Comparison of ENCODE assay signal across 11 cellular contexts in the genomic region with DNA sequence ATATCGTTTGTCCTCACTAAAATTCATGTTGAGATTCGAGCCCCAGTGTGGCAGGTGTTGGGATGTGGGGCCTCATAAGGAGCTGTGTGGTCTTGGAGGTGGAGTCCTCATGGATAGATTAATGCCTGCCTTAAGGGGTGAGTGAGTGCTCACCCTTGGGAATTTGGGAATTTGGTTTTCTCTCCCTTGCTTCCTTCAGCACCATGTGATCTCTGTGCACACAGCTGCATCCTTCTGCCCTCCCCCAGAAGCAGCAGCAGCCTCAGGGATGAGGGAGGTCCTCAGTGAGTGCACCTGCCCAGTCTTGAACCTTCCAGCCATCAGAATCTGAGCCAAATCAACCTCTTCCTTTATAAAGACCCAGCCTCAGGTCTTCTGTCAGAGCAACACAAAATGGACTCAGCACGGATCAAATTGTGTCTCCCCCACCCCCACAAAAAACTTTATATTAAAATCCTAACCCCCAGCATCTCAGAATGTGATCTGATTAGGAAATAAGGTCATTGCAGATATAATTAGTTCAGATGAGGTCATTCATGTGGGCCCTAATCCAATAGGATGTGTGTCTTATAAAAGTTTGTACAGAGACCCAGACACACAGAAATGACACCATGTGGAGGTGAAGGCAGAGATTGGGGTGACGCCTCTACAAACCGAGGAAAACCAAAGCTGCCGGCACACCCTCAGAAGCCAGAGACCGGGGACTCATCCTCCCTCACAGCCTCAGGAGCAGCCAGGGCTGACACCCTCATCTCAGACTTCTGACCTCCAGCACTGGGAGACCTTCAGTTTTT. TPM values are rescaled to one million over a fixed set of nuclear protein-coding genes. Genes with fewer than 3 reads are reported as not detected.
DNase-seq lines count a peak whose midpoint lies in the region; ATAC-seq and TF ChIP-seq lines count a peak whose summit lies in the region.
"Had no signal": no experiment of that assay in that cellular context is flagged by ENCODE, and none has a peak within 500 bp of the region (broad histone marks: within the 10 kb centered on the region; RNA-seq: fewer than 3 reads in every experiment).

No MANE protein-coding gene starts in this region.

- H3K27ac ChIP-seq in H9 (ENCODE audit: insufficient read length, low read depth, low read length): no peak overlapping the region

- no peak overlapping the region for H3K4me2 ChIP-seq in H9 (ENCODE audit: insufficient read depth, insufficient read length, low read length)

- H3K4me3 ChIP-seq in fibroblast of the aortic adventitia (ENCODE audit: low read depth, low read length): no peak overlapping the region

- no peaks in the 10 kb centered on the region for H4K20me1 ChIP-seq in H9 (ENCODE audit: control insufficient read depth, insufficient read depth, insufficient read length)

- H3K79me1 ChIP-seq in H9 (ENCODE audit: insufficient read depth, low read depth, low read length, poor library complexity, severe bottlenecking): no peaks in the 10 kb centered on the region

- H3K9me3 Mint-ChIP-seq in H9: no peaks in the 10 kb centered on the region
- H3K9me3 Mint-ChIP-seq: activated CD4-positive, alpha-beta memory T cell treated with anti-CD3 and anti-CD28 coated beads, Interleukin-2, amount 10 ng/mL, durations not matched to agents 7 days and 5 days had no signal

- H3K27me3 Mint-ChIP-seq in T-helper 17 cell (no peaks in the 10 kb centered on the region), H9 (ENCODE audit: low read depth) (peaks cover 8% of the 10 kb centered on the region)
- H3K27me3 Mint-ChIP-seq: activated CD4-positive, alpha-beta memory T cell treated with anti-CD3 and anti-CD28 coated beads, Interleukin-2, amount 10 ng/mL, durations not matched to agents 7 days and 5 days had no signal

- H4K8ac ChIP-seq in H9 (replicated peaks; ENCODE audit: insufficient read length, low read depth, low read length): no peak overlapping the region

- H3K4me1 Mint-ChIP-seq in T-helper 17 cell: peaks cover 13% of the 10 kb centered on the region
- peaks cover 3 to 13% of the 10 kb centered on the region in 2 experiments; a peak in 3 of 4 replicates for H3K4me1 Mint-ChIP-seq in H9

- H2AFZ ChIP-seq in H9 (ENCODE audit: low read length): no peak overlapping the region

- H4K91ac ChIP-seq in H9 (ENCODE audit: insufficient read length, low read depth, low read length): no peak overlapping the region

- no peak overlapping the region for H2BK5ac ChIP-seq in H9 (ENCODE audit: insufficient read length, low read length)

- peak overlapping the region; percentile 91 for H3K4me3 Mint-ChIP-seq in T-helper 17 cell
- H3K4me3 Mint-ChIP-seq in H9: no peak overlapping the region
- H3K4me3 Mint-ChIP-seq: activated CD4-positive, alpha-beta memory T cell treated with anti-CD3 and anti-CD28 coated beads, Interleukin-2, amount 10 ng/mL, durations not matched to agents 7 days and 5 days had no signal

- no peak for TF ChIP-seq CTCF in fibroblast of the aortic adventitia (IDR thresholded peaks at IDR 0.05; ENCODE audit: insufficient read depth, low read length)
- TF ChIP-seq CTCF in H9 (conservative IDR thresholded peaks at IDR 0.05): no peak

- H3K27me3 ChIP-seq in H9 (ENCODE audit: insufficient read depth, low read length): no peaks in the 10 kb centered on the region
- H3K27me3 ChIP-seq: heart left ventricle had no signal

- WGBS in H9 (ENCODE audit: extremely low coverage, insufficient read length, low lambda C conversion rate): no CpG with 5 or more reads among the region's 7 CpGs

- ATAC-seq in T-helper 17 cell (no peak), GM18873 (IDR thresholded peaks at IDR 0.05; ENCODE audit: low FRiP score, unreplicated experiment) (no peak)

- no peak overlapping the region for H3K56ac ChIP-seq in H9 (ENCODE audit: insufficient read length, low read depth, low read length)

- H2AK5ac ChIP-seq in H9 (ENCODE audit: insufficient read length, low read length): no peak overlapping the region

- no peak overlapping the region for H3K18ac ChIP-seq in H9 (ENCODE audit: insufficient read length, low read depth, low read length)

- no peak overlapping the region for H2BK15ac ChIP-seq in H9 (ENCODE audit: low read depth, low read length)

- no peak overlapping the region for H4K5ac ChIP-seq in H9 (ENCODE audit: insufficient read length, low read depth, low read length)

- H3K79me2 ChIP-seq in H9 (ENCODE audit: insufficient read depth, low read length): no peaks in the 10 kb centered on the region

- H3K14ac ChIP-seq in H9 (ENCODE audit: insufficient read depth, low read length): no peak overlapping the region

- H2BK12ac ChIP-seq in H9 (ENCODE audit: insufficient read length, low read depth, low read length): no peak overlapping the region

- no peak overlapping the region for H3K23ac ChIP-seq in H9 (ENCODE audit: insufficient read length, low read depth, low read length)

- no peak overlapping the region for H2BK120ac ChIP-seq in H9 (ENCODE audit: low read depth, low read length, poor library complexity, severe bottlenecking)

- H3K27ac Mint-ChIP-seq in T-helper 17 cell (peak overlapping the region; percentile 41), H9 (peak overlapping the region in 1 of 3 experiments; percentile 64; a peak in 1 of 7 replicates)

- peak; percentile 59 for DNase-seq in AG08396 (ENCODE audit: low spot score)
- DNase-seq in COLO668 (lab: John Stamatoyannopoulos, UW; ENCODE audit: unreplicated experiment): peak; percentile 5
- no peak for DNase-seq in T-helper 17 cell
- DNase-seq in fibroblast of the aortic adventitia (ENCODE audit: low read depth): peak; percentile 50
- no peak for DNase-seq in H9
- no peak for DNase-seq in C1 segment of cervical spinal cord (lab: John Stamatoyannopoulos, UW)
- DNase-seq in NCI-H128 (lab: John Stamatoyannopoulos, UW; ENCODE audit: unreplicated experiment): no peak
- DNase-seq: activated CD4-positive, alpha-beta memory T cell treated with anti-CD3 and anti-CD28 coated beads, Interleukin-2, amount 10 ng/mL, durations not matched to agents 7 days and 5 days; NCI-H2081 treated with DMSO at 0.1 percent for 48 hours had no signal

- no peak overlapping the region for H2BK20ac ChIP-seq in H9 (ENCODE audit: low read depth, low read length, poor library complexity, severe bottlenecking)

- peaks cover 7% of the 10 kb centered on the region for H3K36me3 Mint-ChIP-seq in T-helper 17 cell (ENCODE audit: low read depth)
- peaks cover 12 to 52% (median 40%) of the 10 kb centered on the region in 3 experiments for H3K36me3 Mint-ChIP-seq in H9 (ENCODE audit: insufficient read depth in 1 of 3, low read depth in 3 of 3)

- H3K23me2 ChIP-seq in H9 (ENCODE audit: insufficient read length, low read depth, low read length, poor library complexity, severe bottlenecking): no peaks in the 10 kb centered on the region

- H3K4me1 ChIP-seq in H9 (ENCODE audit: insufficient read depth, low read length): no peaks in the 10 kb centered on the region

- no peak overlapping the region for H3K9ac ChIP-seq in H9 (ENCODE audit: extremely low read depth, insufficient read length, low read length)

- H3T11ph ChIP-seq in H9 (ENCODE audit: low read length): no peak overlapping the region

- H3K9me3 ChIP-seq in T-helper 17 cell (ENCODE audit: control insufficient read depth, low read length, poor library complexity, severe bottlenecking) (no peaks in the 10 kb centered on the region), H9 (ENCODE audit: control insufficient read depth, low read depth, low read length) (no peaks in the 10 kb centered on the region)
- H3K9me3 ChIP-seq: heart left ventricle had no signal

- no peak overlapping the region for H3K4ac ChIP-seq in H9 (ENCODE audit: low read depth, low read length)

RNA-seq across cellular contexts. Expression of a gene that starts 12.9 kb away (rescaled TPM):
- total RNA-seq in T-helper 17 cell (10 to 100 TPM; 42.3 to 53.4 TPM), fibroblast of the aortic adventitia (ENCODE audit: low replicate concordance) (51.3 and 107 TPM in 2 replicates), H9 (2021) (97.1 and 103 TPM in 2 replicates)

RNA-seq across cellular contexts. Expression of a gene that starts 26.7 kb away (rescaled TPM):
- total RNA-seq in T-helper 17 cell (1 to 10 TPM; 1.7 to 2.5 TPM), fibroblast of the aortic adventitia (ENCODE audit: low replicate concordance) (0.54 and 1.3 TPM in 2 replicates), H9 (2021) (1.1 and 1.2 TPM in 2 replicates)

RNA-seq across cellular contexts. Expression of a gene that starts 29.6 kb away (rescaled TPM):
- 10 to 100 TPM; 11.5 to 18.4 TPM for total RNA-seq in T-helper 17 cell
- not detected in 2 replicates for total RNA-seq in fibroblast of the aortic adventitia (ENCODE audit: low replicate concordance)
- total RNA-seq in H9 (2021): 14.4 and 15.2 TPM in 2 replicates

RNA-seq across cellular contexts. Expression of a gene that starts 36.3 kb away (rescaled TPM):
- total RNA-seq in T-helper 17 cell (10 to 100 TPM; 32.5 TPM), fibroblast of the aortic adventitia (ENCODE audit: low replicate concordance) (34.1 and 34.6 TPM in 2 replicates), H9 (2021) (92.0 and 94.6 TPM in 2 replicates)

Comparison
In these comparisons a context has a peak if more than half of its experiments do, and no peak if none do; other contexts are left out.
1. DNase-seq: peak in AG08396 (single experiment), COLO668 (single experiment) and fibroblast of the aortic adventitia (single experiment); none in T-helper 17 cell (0 of 3), H9 (single experiment), C1 segment of cervical spinal cord (0 of 14) and NCI-H128 (single experiment).
2. RNA of a gene that starts 29.6 kb away (total RNA-seq): 11.5 to 18.4 TPM in T-helper 17 cell and 14.4 to 15.2 TPM in H9; not detected in fibroblast of the aortic adventitia; every median in the first group is over 10 times any median in the second.